In genomic region chr10:65556006-65556405, GRCh38 we compare ENCODE assay signal across 21 cellular contexts.
A peak's percentile ranks its signal among the peaks of the same experiment; 100 is the strongest.
DNase-seq lines count a peak whose midpoint lies in the region; ATAC-seq, FAIRE-seq and TF ChIP-seq lines count a peak whose summit lies in the region.
"Had no signal": no experiment of that assay in that cellular context is flagged by ENCODE, and none has a peak within 500 bp of the region (broad histone marks: within the 10 kb centered on the region; RNA-seq: fewer than 3 reads in every experiment).

No MANE protein-coding gene starts in this region.

- H3K27ac ChIP-seq in PC-3 (ENCODE audit: low read length) (no peak overlapping the region), vagina (no peak overlapping the region), suprapubic skin (no peak overlapping the region)
- H3K27ac ChIP-seq: 22Rv1; A549; BLaER1 treated with 17β-estradiol and CSF1 and Interleukin-3, amounts not matched to agents 10 nM and 100 nM; C4-2B had no signal

- 93% methylated on average over 5 of the region's 5 CpGs for WGBS in suprapubic skin

- H4K20me1 ChIP-seq in PC-3 (ENCODE audit: low read length) = no peaks in the 10 kb centered on the region
- H4K20me1 ChIP-seq: BLaER1 treated with 17β-estradiol and CSF1 and Interleukin-3, amounts not matched to agents 10 nM and 100 nM had no signal

- DNase-seq in ELR (ENCODE audit: low read depth) (peak; percentile 4), HT1080 (ENCODE audit: low read depth) (peak; percentile 71), PC-3 (peak; percentile 54), urothelium cell line (ENCODE audit: low spot score) (peak; percentile 17), vagina (ENCODE audit: extremely low spot score in 2 of 2) (no peak), suprapubic skin (ENCODE audit: low spot score in 2 of 2) (no peak), SIG-M5 treated with dmso at 0.1 percent for 504 hours (lab: John Stamatoyannopoulos, UW; ENCODE audit: unreplicated experiment) (no peak)
- DNase-seq: AML-193; Caco-2; Calu3; CD4-positive, alpha-beta T cell; CD8-positive, alpha-beta T cell; GDM1 had no signal

- H3K4me1 ChIP-seq in PC-3 (ENCODE audit: insufficient read depth, low read length) = 0 out of 2 replicates have a peak, but pooled peaks cover 8% of the 10 kb centered on the region
- H3K4me1 ChIP-seq in vagina = no peaks in the 10 kb centered on the region
- no peaks in the 10 kb centered on the region for H3K4me1 ChIP-seq in suprapubic skin
- H3K4me1 ChIP-seq: A549; BLaER1 treated with 17β-estradiol and CSF1 and Interleukin-3, amounts not matched to agents 10 nM and 100 nM; Caco-2 had no signal

- H3K4me2 ChIP-seq in PC-3 (ENCODE audit: low read length) = no peak overlapping the region
- H3K4me2 ChIP-seq: A549; BLaER1 treated with 17β-estradiol and CSF1 and Interleukin-3, amounts not matched to agents 10 nM and 100 nM had no signal

- H3K27me3 ChIP-seq in PC-3 (ENCODE audit: low read length) = no peaks in the 10 kb centered on the region
- H3K27me3 ChIP-seq in vagina = no peaks in the 10 kb centered on the region
- no peaks in the 10 kb centered on the region for H3K27me3 ChIP-seq in suprapubic skin
- H3K27me3 ChIP-seq: BLaER1 treated with 17β-estradiol and CSF1 and Interleukin-3, amounts not matched to agents 10 nM and 100 nM had no signal

- TF ChIP-seq CTCF in PC-3 (conservative IDR thresholded peaks at IDR 0.05; ENCODE audit: low read depth, low read length) = no peak
- no peak for TF ChIP-seq CTCF in vagina (IDR thresholded peaks at IDR 0.05)
- TF ChIP-seq CTCF in suprapubic skin (IDR thresholded peaks at IDR 0.05) = no peak

- intact Hi-C loops in PC-3 (cut with micrococcal nuclease) (no loop called here), vagina (cut with DNase I) (no loop called here)

- no peak for TF ChIP-seq EP300 in suprapubic skin (IDR thresholded peaks at IDR 0.05)

- H3K9me3 ChIP-seq in PC-3 (ENCODE audit: low read length) = no peaks in the 10 kb centered on the region
- H3K9me3 ChIP-seq in vagina = no peaks in the 10 kb centered on the region
- H3K9me3 ChIP-seq in suprapubic skin = no peaks in the 10 kb centered on the region
- H3K9me3 ChIP-seq: A549; BLaER1 treated with 17β-estradiol and CSF1 and Interleukin-3, amounts not matched to agents 10 nM and 100 nM; Caco-2 had no signal

- no peaks in the 10 kb centered on the region for H3F3A ChIP-seq in PC-3 (ENCODE audit: low read length, unreplicated experiment)

- POLR2A ChIA-PET in PC-3 (lab: Charles Lee; ENCODE audit: unreplicated experiment) = interaction anchor here (0.5 kb wide), 1 partner anchor 544 kb away, joined by 5 read pairs; no protein-coding TSS in a partner anchor

- TF ChIP-seq POLR2A in vagina (IDR thresholded peaks at IDR 0.05) (no peak), suprapubic skin (IDR thresholded peaks at IDR 0.05) (no peak)

- H3K36me3 ChIP-seq in PC-3 (ENCODE audit: low read depth, low read length) = no peaks in the 10 kb centered on the region
- H3K36me3 ChIP-seq in vagina = no peaks in the 10 kb centered on the region
- H3K36me3 ChIP-seq in suprapubic skin = no peaks in the 10 kb centered on the region
- H3K36me3 ChIP-seq: BLaER1 treated with 17β-estradiol and CSF1 and Interleukin-3, amounts not matched to agents 10 nM and 100 nM had no signal

- no TSS peak for BruUV-seq in PC-3 (replicated peaks; lab: Mats Ljungman, UMichigan)

- no peak overlapping the region for H2AFZ ChIP-seq in PC-3 (ENCODE audit: low read length)

- no peaks in the 10 kb centered on the region for H3K9me2 ChIP-seq in PC-3 (replicated peaks; ENCODE audit: low read length)

- H3K79me2 ChIP-seq in PC-3 (ENCODE audit: low read length) = no peaks in the 10 kb centered on the region

- CTCF ChIA-PET in PC-3 (lab: Charles Lee) = no interaction called here

- no peak for FAIRE-seq in urothelium cell line (lab: Jason Lieb, UNC)
- FAIRE-seq: A549, D721Med, GM12878, GM12892, GM18507 had no signal

- no peak for ATAC-seq in PC-3
- ATAC-seq: A549; CD8-positive, alpha-beta T cell had no signal

- no peak overlapping the region for H3K4me3 ChIP-seq in PC-3 (ENCODE audit: low read length)
- H3K4me3 ChIP-seq in vagina = no peak overlapping the region
- H3K4me3 ChIP-seq in suprapubic skin = no peak overlapping the region
- H3K4me3 ChIP-seq: A549; BLaER1 treated with 17β-estradiol and CSF1 and Interleukin-3, amounts not matched to agents 10 nM and 100 nM; GM12878 had no signal

- H3K9ac ChIP-seq in PC-3 (ENCODE audit: low read length) = no peak overlapping the region
- H3K9ac ChIP-seq: BLaER1 treated with 17β-estradiol and CSF1 and Interleukin-3, amounts not matched to agents 10 nM and 100 nM had no signal

Comparison
In these comparisons a context has a peak if more than half of its experiments do, and no peak if none do; other contexts are left out.
1. DNase-seq: peak in ELR (single experiment), HT1080 (single experiment), PC-3 (single experiment) and urothelium cell line (single experiment); none in vagina (0 of 2), suprapubic skin (0 of 2) and SIG-M5 treated with dmso at 0.1 percent for 504 hours (single experiment).